In genomic region chr17:81833160-81833920, GRCh38 we compare ENCODE assay signal across 8 cellular contexts. TPM values are rescaled to one million over a fixed set of nuclear protein-coding genes. Genes with fewer than 3 reads are reported as not detected.
A peak's percentile ranks its signal among the peaks of the same experiment; 100 is the strongest.
DNase-seq lines count a peak whose midpoint lies in the region; ATAC-seq and TF ChIP-seq lines count a peak whose summit lies in the region.

Gene MCRIP1, minus strand, starts transcription at chr17:81833291. Its CDS starts 8,785 bp downstream, at chr17:81824506.

- ATAC-seq in GM21529 (IDR thresholded peaks at IDR 0.05; ENCODE audit: unreplicated experiment) = peak; percentile 66

- H3K27me3 ChIP-seq in PC-9 (ENCODE audit: insufficient read depth, low read depth) = no peaks in the 10 kb centered on the region
- no peaks in the 10 kb centered on the region for H3K27me3 ChIP-seq in mucosa of rectum (ENCODE audit: control insufficient read depth in 2 of 2, insufficient read depth in 2 of 2, low read length in 2 of 2)

- peak within 1 kb of the TSS; percentile 89 for H2AFZ ChIP-seq in PC-9

- H3K9me2 ChIP-seq in PC-9 (ENCODE audit: insufficient read depth) = no peaks in the 10 kb centered on the region

- TF ChIP-seq POLR2A in erythroblast (IDR thresholded peaks at IDR 0.05; ENCODE audit: low read length) = peak; percentile 70

- POLR2A ChIA-PET in PC-9 (lab: Charles Lee; ENCODE audit: unreplicated experiment) = interaction anchor here (0.5 to 1.1 kb wide), 3 partner anchors 16 to 169 kb away, joined by 6 to 7 read pairs (median 6); no protein-coding TSS in a partner anchor

- H3F3A ChIP-seq in PC-9 (ENCODE audit: insufficient read depth, low read depth) = peaks cover 4% of the 10 kb centered on the region; the same call in 1 of the 2 replicates

- intact Hi-C loops in PC-9 (cut with micrococcal nuclease; ENCODE audit: unreplicated experiment) = loop anchor here (1.0 kb wide), 1 partner anchor 27 kb away; the partner anchor contains the start of gene P4HB

- in situ Hi-C loops in KBM-7 (cut with MboI; ENCODE audit: low pct_unique_long_range_greater_than_20kb, low sequenced_read_pairs) = no loop called here

- no peaks in the 10 kb centered on the region for H3K36me3 ChIP-seq in PC-9 (ENCODE audit: low read depth)
- no peaks in the 10 kb centered on the region for H3K36me3 ChIP-seq in mucosa of rectum (ENCODE audit: control insufficient read depth in 2 of 2, insufficient read depth in 2 of 2, low read length in 2 of 2)

- H3K4me2 ChIP-seq in PC-9 = peak within 1 kb of the TSS; percentile 83

- H3K79me2 ChIP-seq in PC-9 (ENCODE audit: low read depth) = peaks cover 6% of the 10 kb centered on the region

- no peak for TF ChIP-seq CTCF in PC-9 (conservative IDR thresholded peaks at IDR 0.05)

- H3K9ac ChIP-seq in mucosa of rectum (ENCODE audit: low read depth in 1 of 2, low read length in 2 of 2) = peak within 1 kb of the TSS; percentile 88 to 94

- H3K4me3 ChIP-seq in PC-9 = peak within 1 kb of the TSS; percentile 81
- H3K4me3 ChIP-seq in mucosa of rectum (ENCODE audit: low read length in 2 of 2) = peak within 1 kb of the TSS; percentile 68 to 77

- H3K27ac ChIP-seq in PC-9 (peak within 1 kb of the TSS; percentile 68), mucosa of rectum (ENCODE audit: low read depth in 2 of 2, low read length in 2 of 2) (peak within 1 kb of the TSS; percentile 86 to 93)

- no peaks in the 10 kb centered on the region for H3K9me3 ChIP-seq in PC-9 (ENCODE audit: insufficient read depth, low read depth)
- H3K9me3 ChIP-seq in mucosa of rectum (ENCODE audit: control insufficient read depth in 2 of 2, low read length in 2 of 2) = no peaks in the 10 kb centered on the region

- H4K20me1 ChIP-seq in PC-9 (ENCODE audit: insufficient read depth) = no peaks in the 10 kb centered on the region

- CTCF ChIA-PET in PC-9 (lab: Charles Lee) = no interaction called here

- no TSS peak for BruUV-seq in PC-9 (replicated peaks; lab: Mats Ljungman, UMichigan)

- peak; percentile 100 for DNase-seq in D341Med (ENCODE audit: low spot score)
- DNase-seq in KBM-7 = peak; percentile 85
- DNase-seq in PC-9 = peak; percentile 75 to 98
- DNase-seq in activated T-cell treated with anti-CD3 and anti-CD28 coated beads, Interleukin-2, amount 50 U/mL, for 1 hour = peak; percentile 94
- DNase-seq in erythroblast (lab: John Stamatoyannopoulos, UW) = peak; percentile 96 to 98
- peak; percentile 85 to 90 for DNase-seq in stimulated activated CD8-positive, alpha-beta memory T cell treated with anti-CD3 and anti-CD28 coated beads, Interleukin-4, amount 100 ng/mL, for 4 hours (ENCODE audit: low read depth in 2 of 2, low spot score in 1 of 2)

- H3K4me1 ChIP-seq in PC-9 (replicated peaks; ENCODE audit: insufficient read depth) = no peaks in the 10 kb centered on the region
- H3K4me1 ChIP-seq in mucosa of rectum (ENCODE audit: control insufficient read depth in 2 of 2, insufficient read depth in 2 of 2, low read length in 2 of 2) = peaks cover 11 to 16% of the 10 kb centered on the region in 2 donors

RNA-seq across cellular contexts. Expression of gene MCRIP1, which starts in this region (rescaled TPM):
- 53.8 and 84.0 TPM in 2 replicates for total RNA-seq in PC-9 (2021)

Comparison
In these comparisons a context has a peak if more than half of its experiments do, and no peak if none do; other contexts are left out.
1. Peak in every context shown above with its lines: DNase-seq, ATAC-seq, H3K4me3 ChIP-seq and H3K27ac ChIP-seq.